Comparison of ENCODE assay signal across 18 cellular contexts in genomic region chr15:58392611-58393161, GRCh38. TPM values are rescaled to one million over a fixed set of nuclear protein-coding genes. Genes with fewer than 3 reads are reported as not detected.
DNase-seq lines count a peak whose midpoint lies in the region; ATAC-seq, FAIRE-seq and TF ChIP-seq lines count a peak whose summit lies in the region.
"Had no signal": no experiment of that assay in that cellular context is flagged by ENCODE, and none has a peak within 500 bp of the region (broad histone marks: within the 10 kb centered on the region; RNA-seq: fewer than 3 reads in every experiment).

No MANE protein-coding gene starts in this region.

- H3K9ac ChIP-seq in kidney (ENCODE audit: low read length in 2 of 2) = peak overlapping the region in 1 of 2 donors; percentile 29

- no peak for DNase-seq in breast epithelium (ENCODE audit: low spot score in 2 of 2)
- no peak for DNase-seq in MCF 10A (ENCODE audit: unreplicated experiment)
- DNase-seq in kidney = no peak
- DNase-seq in neural crest cell (ENCODE audit: low read depth, low spot score) = no peak
- peak in 1 of 2 donors; percentile 52 for DNase-seq in vagina (ENCODE audit: extremely low spot score in 2 of 2)
- DNase-seq in uterus = no peak
- DNase-seq in stimulated activated naive CD8-positive, alpha-beta T cell treated with anti-CD3 and anti-CD28 coated beads, Interleukin-15, amount 100 ng/mL, for 72 hours = no peak
- no peak for DNase-seq in globus pallidus (ENCODE audit: low spot score)
- DNase-seq: activated CD4-positive, alpha-beta T cell treated with anti-CD3 and anti-CD28 coated beads, Interleukin-2, amount 50 U/mL, for 48 hours; activated naive CD4-positive, alpha-beta T cell treated with anti-CD3 and anti-CD28 coated beads, Interleukin-2, amount 10 ng/mL, durations not matched to agents 7 days and 5 days; activated T-cell treated with anti-CD3 and anti-CD28 coated beads, Interleukin-2, amount 50 U/mL, for 24 hours; body of pancreas; GDM1; NCI-H1694 treated with DMSO at 0.1 percent for 48 hours; ovary; stimulated activated CD4-positive, alpha-beta T cell treated with anti-CD3 and anti-CD28 coated beads, Interleukin-4, amount 100 ng/mL, for 1 hour had no signal

- no peak for ATAC-seq in stimulated activated naive CD8-positive, alpha-beta T cell treated with anti-CD3 and anti-CD28 coated beads, Interleukin-15, amount 100 ng/mL, for 72 hours
- ATAC-seq: body of pancreas, GM12878 had no signal

- intact Hi-C loops in breast epithelium (cut with DNase I; ENCODE audit: low total_unique reads) (no loop called here), MCF 10A (cut with micrococcal nuclease) (no loop called here), kidney (cut with DNase I) (no loop called here), vagina (cut with DNase I) (no loop called here), uterus (cut with DNase I; ENCODE audit: low total_unique reads) (no loop called here)

- POLR2A ChIA-PET in MCF 10A (lab: Yijun Ruan, JAX) = interaction anchor here (0.5 kb wide), 1 partner anchor 172 kb away, joined by 3 read pairs; no protein-coding TSS in a partner anchor

- H3K27me3 Mint-ChIP-seq in MCF 10A (ENCODE audit: insufficient read depth, unreplicated experiment) = no peaks in the 10 kb centered on the region
- H3K27me3 Mint-ChIP-seq in neural crest cell (ENCODE audit: low read depth) = no peaks in the 10 kb centered on the region
- peaks cover 6% of the 10 kb centered on the region for H3K27me3 Mint-ChIP-seq in stimulated activated naive CD8-positive, alpha-beta T cell treated with anti-CD3 and anti-CD28 coated beads, Interleukin-15, amount 100 ng/mL, for 72 hours
- H3K27me3 Mint-ChIP-seq: activated T-cell treated with anti-CD3 and anti-CD28 coated beads, Interleukin-2, amount 50 U/mL, for 24 hours had no signal

- H3K36me3 ChIP-seq in breast epithelium (no peaks in the 10 kb centered on the region), kidney (ENCODE audit: control insufficient read depth in 1 of 2, insufficient read depth in 2 of 2, low read length in 2 of 2) (no peaks in the 10 kb centered on the region), vagina (no peaks in the 10 kb centered on the region), uterus (no peaks in the 10 kb centered on the region)
- H3K36me3 ChIP-seq: HAP-1, ovary had no signal

- H3K4me3 ChIP-seq in breast epithelium = no peak overlapping the region
- H3K4me3 ChIP-seq in kidney (ENCODE audit: low read length in 2 of 2) = no peak overlapping the region
- no peak overlapping the region for H3K4me3 ChIP-seq in vagina
- no peak overlapping the region for H3K4me3 ChIP-seq in uterus
- H3K4me3 ChIP-seq: body of pancreas, GM12878, HAP-1, ovary had no signal

- H3K36me3 Mint-ChIP-seq in MCF 10A (ENCODE audit: insufficient read depth, unreplicated experiment) = no peaks in the 10 kb centered on the region
- no peaks in the 10 kb centered on the region for H3K36me3 Mint-ChIP-seq in neural crest cell (ENCODE audit: low read depth)
- H3K36me3 Mint-ChIP-seq: activated naive CD4-positive, alpha-beta T cell treated with anti-CD3 and anti-CD28 coated beads, Interleukin-2, amount 10 ng/mL, durations not matched to agents 7 days and 5 days had no signal

- H3K27ac Mint-ChIP-seq in MCF 10A (ENCODE audit: low read depth, unreplicated experiment) (no peak overlapping the region), neural crest cell (ENCODE audit: unreplicated experiment) (peak overlapping the region; percentile 58)
- H3K27ac Mint-ChIP-seq in stimulated activated naive CD8-positive, alpha-beta T cell treated with anti-CD3 and anti-CD28 coated beads, Interleukin-15, amount 100 ng/mL, for 72 hours = no peak overlapping the region
- H3K27ac Mint-ChIP-seq: activated naive CD4-positive, alpha-beta T cell treated with anti-CD3 and anti-CD28 coated beads, Interleukin-2, amount 10 ng/mL, durations not matched to agents 7 days and 5 days; activated T-cell treated with anti-CD3 and anti-CD28 coated beads, Interleukin-2, amount 50 U/mL, for 24 hours had no signal

- no peak overlapping the region for H3K4me3 Mint-ChIP-seq in MCF 10A (ENCODE audit: unreplicated experiment)
- H3K4me3 Mint-ChIP-seq in neural crest cell = no peak overlapping the region
- H3K4me3 Mint-ChIP-seq in stimulated activated naive CD8-positive, alpha-beta T cell treated with anti-CD3 and anti-CD28 coated beads, Interleukin-15, amount 100 ng/mL, for 72 hours = no peak overlapping the region
- H3K4me3 Mint-ChIP-seq: activated naive CD4-positive, alpha-beta T cell treated with anti-CD3 and anti-CD28 coated beads, Interleukin-2, amount 10 ng/mL, durations not matched to agents 7 days and 5 days; activated T-cell treated with anti-CD3 and anti-CD28 coated beads, Interleukin-2, amount 50 U/mL, for 24 hours had no signal

- no peaks in the 10 kb centered on the region for H3K4me1 ChIP-seq in breast epithelium
- peaks cover 0 to under 1% of the 10 kb centered on the region in 2 donors for H3K4me1 ChIP-seq in kidney (ENCODE audit: control insufficient read depth in 1 of 2, insufficient read depth in 1 of 2, low read depth in 1 of 2, low read length in 2 of 2)
- peaks cover 35% of the 10 kb centered on the region for H3K4me1 ChIP-seq in vagina
- H3K4me1 ChIP-seq in uterus = no peaks in the 10 kb centered on the region
- H3K4me1 ChIP-seq: body of pancreas, HAP-1 had no signal

- H3K4me1 Mint-ChIP-seq in MCF 10A (ENCODE audit: insufficient read depth, unreplicated experiment) (peaks cover 24% of the 10 kb centered on the region), neural crest cell (peaks cover 20% of the 10 kb centered on the region)
- no peaks in the 10 kb centered on the region for H3K4me1 Mint-ChIP-seq in stimulated activated naive CD8-positive, alpha-beta T cell treated with anti-CD3 and anti-CD28 coated beads, Interleukin-15, amount 100 ng/mL, for 72 hours
- H3K4me1 Mint-ChIP-seq: activated naive CD4-positive, alpha-beta T cell treated with anti-CD3 and anti-CD28 coated beads, Interleukin-2, amount 10 ng/mL, durations not matched to agents 7 days and 5 days had no signal

- H3K27me3 ChIP-seq in breast epithelium = no peaks in the 10 kb centered on the region
- no peaks in the 10 kb centered on the region for H3K27me3 ChIP-seq in vagina
- no peaks in the 10 kb centered on the region for H3K27me3 ChIP-seq in uterus
- H3K27me3 ChIP-seq: body of pancreas, ovary had no signal

- no peak for FAIRE-seq in kidney (lab: Jason Lieb, UNC)
- FAIRE-seq: GM12878 had no signal

- TF ChIP-seq POLR2A in breast epithelium (IDR thresholded peaks at IDR 0.05) (no peak), vagina (IDR thresholded peaks at IDR 0.05) (no peak), uterus (IDR thresholded peaks at IDR 0.05) (no peak)

- H3K9me3 Mint-ChIP-seq in MCF 10A (ENCODE audit: unreplicated experiment) (no peaks in the 10 kb centered on the region), neural crest cell (no peaks in the 10 kb centered on the region)
- H3K9me3 Mint-ChIP-seq in stimulated activated naive CD8-positive, alpha-beta T cell treated with anti-CD3 and anti-CD28 coated beads, Interleukin-15, amount 100 ng/mL, for 72 hours = no peaks in the 10 kb centered on the region
- H3K9me3 Mint-ChIP-seq: activated naive CD4-positive, alpha-beta T cell treated with anti-CD3 and anti-CD28 coated beads, Interleukin-2, amount 10 ng/mL, durations not matched to agents 7 days and 5 days; activated T-cell treated with anti-CD3 and anti-CD28 coated beads, Interleukin-2, amount 50 U/mL, for 24 hours had no signal

- CTCF ChIA-PET in MCF 10A (lab: Yijun Ruan, JAX) = interaction anchor here (0.7 kb wide), 2 partner anchors 29 to 102 kb away, joined by 3 read pairs; no protein-coding TSS in a partner anchor

- BruUV-seq in MCF 10A (replicated peaks; lab: Mats Ljungman, UMichigan) = no TSS peak

- H3K27ac ChIP-seq in breast epithelium (peak overlapping the region; percentile 57 to 74), kidney (ENCODE audit: low read depth in 2 of 2, low read length in 2 of 2) (peak overlapping the region; percentile 66 to 67), vagina (peak overlapping the region; percentile 70), uterus (peak overlapping the region in 1 of 2 donors; percentile 38)
- H3K27ac ChIP-seq: body of pancreas, ovary had no signal

- TF ChIP-seq CTCF in breast epithelium (IDR thresholded peaks at IDR 0.05) = no peak
- no peak for TF ChIP-seq CTCF in MCF 10A (IDR thresholded peaks at IDR 0.05; ENCODE audit: unreplicated experiment)
- TF ChIP-seq CTCF in kidney (IDR thresholded peaks at IDR 0.05; ENCODE audit: borderline replicate concordance, extremely low read depth, insufficient read depth) = no peak
- no peak for TF ChIP-seq CTCF in neural crest cell (conservative IDR thresholded peaks at IDR 0.05)
- TF ChIP-seq CTCF in vagina (IDR thresholded peaks at IDR 0.05) = no peak
- no peak for TF ChIP-seq CTCF in uterus (IDR thresholded peaks at IDR 0.05)

- H3K9me3 ChIP-seq in breast epithelium (no peaks in the 10 kb centered on the region), kidney (ENCODE audit: control insufficient read depth in 1 of 2, low read length in 2 of 2) (no peaks in the 10 kb centered on the region), vagina (no peaks in the 10 kb centered on the region), uterus (no peaks in the 10 kb centered on the region)
- H3K9me3 ChIP-seq: body of pancreas, HAP-1, ovary had no signal

RNA-seq across cellular contexts. Expression of gene LIPC, which starts 39.1 kb away (rescaled TPM):
- total RNA-seq in breast epithelium (under 1 TPM in 2 of 3 donors, not detected in 1; 0.15 to 0.80 TPM), MCF 10A (2022) (not detected in 2 replicates), kidney (9.9 TPM), neural crest cell (not detected in 2 replicates), vagina (not detected), uterus (under 1 TPM in 2 of 4 donors, not detected in 2; 0.28 to 0.51 TPM)
- 21.6 TPM for polyA plus RNA-seq in kidney (ENCODE audit: insufficient read depth, low read depth, low replicate concordance)
